Comparison of ENCODE assay signal across 8 cellular contexts in the genomic region with DNA sequence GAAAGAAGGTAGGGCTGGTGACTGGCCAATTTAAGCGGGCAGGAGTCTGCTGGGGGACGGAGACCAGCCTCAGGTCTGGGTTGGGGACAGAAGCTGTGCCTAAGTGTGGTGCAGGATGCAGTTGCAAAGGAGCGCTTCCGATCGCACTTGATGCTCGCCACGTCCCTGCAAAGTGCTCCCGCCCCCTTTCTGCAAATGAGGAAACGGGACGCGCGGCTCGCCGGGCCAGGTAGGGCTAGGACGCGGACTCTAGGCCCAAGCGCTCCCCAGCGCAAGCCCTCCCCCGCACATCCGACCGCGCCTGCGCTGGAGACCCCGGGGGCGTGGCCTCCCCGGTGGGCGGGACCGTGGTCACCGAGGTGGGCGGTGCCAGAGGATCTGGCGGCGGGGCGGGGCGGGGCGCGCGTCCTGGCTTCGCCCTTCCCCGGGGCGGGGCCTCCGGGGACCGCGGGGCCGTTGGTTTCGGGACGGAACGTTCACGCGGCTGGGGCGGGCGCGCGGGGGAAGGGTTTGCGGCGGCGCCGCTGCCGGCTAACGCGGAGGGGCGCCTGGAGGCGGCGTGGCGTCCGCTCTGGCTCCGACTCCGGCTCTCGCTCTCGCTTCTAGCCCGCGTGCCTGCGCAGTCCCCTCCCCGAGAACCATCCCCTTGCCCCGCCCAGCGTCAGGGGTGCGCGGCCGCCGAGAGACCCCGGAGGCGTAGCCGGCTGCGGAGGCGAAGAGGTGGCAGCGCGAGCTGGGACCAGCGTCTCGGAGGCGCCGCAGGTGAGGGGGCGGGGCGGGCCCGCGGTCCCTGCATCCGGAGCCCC. TPM values are rescaled to one million over a fixed set of nuclear protein-coding genes. Genes with fewer than 3 reads are reported as not detected.
DNase-seq lines count a peak whose midpoint lies in the region; ATAC-seq, FAIRE-seq and TF ChIP-seq lines count a peak whose summit lies in the region.

A gene (plus strand): TSS at position 513 of the 806 bp plus-strand sequence. CDS start 12,446 bp downstream, outside the sequence.

- POLR2A ChIA-PET in AG04449 (lab: Yijun Ruan, JAX): no interaction called here

- in situ Hi-C loops in mammary epithelial cell (cut with MboI; ENCODE audit: low sequenced_read_pairs in 2 of 2): no loop called here

- no peak for FAIRE-seq in small intestine (lab: Jason Lieb, UNC)

- H4K20me1 ChIP-seq in mammary epithelial cell (ENCODE audit: insufficient read depth, low read length): no peaks in the 10 kb centered on the region

- whole genome bisulfite sequencing in mammary epithelial cell (ENCODE audit: low coverage, missing lambda C conversion rate): 6% methylated on average over 7 of the region's 95 CpGs
- 1% methylated on average over 35 to 95 of the region's 95 CpGs for WGBS in small intestine, 3 donors

- intact Hi-C loops in mammary epithelial cell (cut with micrococcal nuclease): no loop called here

- H3K79me2 ChIP-seq in mammary epithelial cell (ENCODE audit: insufficient read depth, low read length): peaks cover 44% of the 10 kb centered on the region

- H2AFZ ChIP-seq in mammary epithelial cell (ENCODE audit: low read depth, low read length): peak within 1 kb of the TSS; percentile 95

- ATAC-seq in GM18870 (IDR thresholded peaks at IDR 0.05; ENCODE audit: unreplicated experiment) (peak; percentile 54), HG03108 (IDR thresholded peaks at IDR 0.05; ENCODE audit: unreplicated experiment) (peak; percentile 79)

- H3K4me3 ChIP-seq in AG04449 (ENCODE audit: low read depth, low read length) (peak within 1 kb of the TSS; percentile 78), WI38 (ENCODE audit: low read depth, low read length) (peak within 1 kb of the TSS; percentile 85), mammary epithelial cell (replicated peaks in 1 of 3; ENCODE audit: insufficient read depth in 1 of 3, low read depth in 2 of 3, low read length in 3 of 3) (peak within 1 kb of the TSS; percentile 67 to 91 (median 88)), small intestine (ENCODE audit: low read depth in 1 of 2, low read length in 2 of 2) (peak within 1 kb of the TSS; percentile 72 to 86)

- peak within 1 kb of the TSS; percentile 87 for H3K9ac ChIP-seq in mammary epithelial cell (ENCODE audit: insufficient read depth, low read length)

- BruUV-seq in mammary epithelial cell (replicated peaks; lab: Mats Ljungman, UMichigan): no TSS peak

- CTCF ChIA-PET in AG04449 (lab: Yijun Ruan, JAX) (no interaction called here), mammary epithelial cell (lab: Charles Lee; ENCODE audit: low non-redundant PET) (no interaction called here)

- TF ChIP-seq CTCF in AG04449 (IDR thresholded peaks at IDR 0.05; ENCODE audit: insufficient read depth, low read length, missing control alignments): no peak
- TF ChIP-seq CTCF in WI38 (IDR thresholded peaks at IDR 0.05; ENCODE audit: low read depth, low read length): no peak
- TF ChIP-seq CTCF in mammary epithelial cell (conservative IDR thresholded peaks at IDR 0.05 in 1 of 2, IDR thresholded peaks at IDR 0.05 in 1 of 2; ENCODE audit: extremely low read depth in 1 of 2, insufficient read depth in 1 of 2, low read depth in 1 of 2, low read length in 2 of 2): no peak

- peaks cover 22% of the 10 kb centered on the region for H3K4me1 ChIP-seq in mammary epithelial cell (ENCODE audit: insufficient read depth, low read length)
- peaks cover 0 to 6% of the 10 kb centered on the region in 2 donors for H3K4me1 ChIP-seq in small intestine (ENCODE audit: control insufficient read depth in 2 of 2, insufficient read depth in 1 of 2, low read depth in 1 of 2, low read length in 1 of 2)

- H3K9me3 ChIP-seq in mammary epithelial cell (replicated peaks; ENCODE audit: insufficient read depth, low read length) (no peaks in the 10 kb centered on the region), small intestine (ENCODE audit: control insufficient read depth, low read depth) (no peaks in the 10 kb centered on the region)

- no peaks in the 10 kb centered on the region for H3K27me3 ChIP-seq in mammary epithelial cell (ENCODE audit: insufficient read depth, low read length)
- H3K27me3 ChIP-seq in small intestine (ENCODE audit: control insufficient read depth in 2 of 2, insufficient read depth in 2 of 2, low read length in 2 of 2): no peaks in the 10 kb centered on the region

- H3K4me2 ChIP-seq in mammary epithelial cell (ENCODE audit: insufficient read depth, low read depth, low read length): peak within 1 kb of the TSS; percentile 98

- H3K27ac ChIP-seq in mammary epithelial cell (ENCODE audit: insufficient read depth, low read depth, low read length) (peak within 1 kb of the TSS; percentile 67), small intestine (ENCODE audit: low read depth in 1 of 2, low read length in 1 of 2) (peak within 1 kb of the TSS; percentile 65 to 93)

- no peaks in the 10 kb centered on the region for H3K36me3 ChIP-seq in mammary epithelial cell (ENCODE audit: insufficient read depth, low read length)
- no peaks in the 10 kb centered on the region for H3K36me3 ChIP-seq in small intestine (ENCODE audit: control insufficient read depth in 2 of 2, insufficient read depth in 2 of 2, low read length in 2 of 2)

- dilution Hi-C loops in mammary epithelial cell (cut with HindIII; ENCODE audit: low sequenced_read_pairs): no loop called here

- no peak for DNase-seq in AG04449 (ENCODE audit: low read depth, low spot score)
- DNase-seq in NCI-H2196 (lab: John Stamatoyannopoulos, UW; ENCODE audit: unreplicated experiment): peak; percentile 97
- peak; percentile 94 for DNase-seq in mammary epithelial cell
- peak; percentile 99 for DNase-seq in iPS-NIHi11 (ENCODE audit: low spot score)
- DNase-seq in small intestine: peak; percentile 95

RNA-seq across cellular contexts. Expression of the gene that starts here (rescaled TPM):
- total RNA-seq in mammary epithelial cell: 10 to 100 TPM; 17.2 to 22.2 TPM
- polyA plus RNA-seq in mammary epithelial cell: 14.5 TPM
- 7.3 TPM for polyA minus RNA-seq in mammary epithelial cell
- polyA plus RNA-seq in small intestine: 10 to 100 TPM in 2 of 3 donors, 1 to 10 TPM in 1; 4.5 to 31.6 (median 17.9) TPM
